ENCODE assay signal across 1 cellular context in the genomic region with DNA sequence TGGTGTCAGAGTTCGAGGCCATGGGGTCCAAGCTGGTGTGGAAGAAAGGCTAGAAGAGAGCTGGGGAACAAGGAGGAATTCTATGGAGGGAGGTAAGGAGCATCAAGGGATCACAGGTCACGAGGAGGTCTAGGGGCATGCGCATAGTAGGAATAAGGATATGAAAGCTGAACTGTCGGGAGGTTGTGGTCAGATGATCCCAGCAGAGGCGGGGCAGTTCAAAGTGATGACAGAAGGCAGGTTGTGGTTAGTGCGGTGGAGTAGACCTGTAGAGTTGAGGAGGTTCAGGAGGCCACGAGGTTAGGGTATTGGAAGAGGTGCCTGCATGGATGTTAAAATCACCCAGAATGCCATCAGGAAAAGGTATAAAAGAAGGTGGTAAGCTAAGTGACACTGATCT.
TF ChIP-seq lines count a peak whose summit lies in the region.

No MANE protein-coding gene starts in this region.

TF ChIP-seq in K562, 482 proteins besides CTCF, POLR2A, EP300 and RAD21 (continued from another document):
- TF ChIP-seq PBX2 (CRISPR knock-in tag; IDR thresholded peaks at IDR 0.05; ENCODE audit: low read depth): no peak
- TF ChIP-seq PBX2 (tag; conservative IDR thresholded peaks at IDR 0.05; ENCODE audit: low read depth): peak; percentile 46
- TF ChIP-seq CBFA2T3 (IDR thresholded peaks at IDR 0.05): 0 out of 2 replicates have a peak, but pooled peaks have one; percentile 18
- TF ChIP-seq TCF3 (CRISPR knock-in tag; IDR thresholded peaks at IDR 0.05): peak; percentile 45
- TF ChIP-seq MLLT1 (IDR thresholded peaks at IDR 0.05): peak in 1 of 2 experiments; percentile 92; a peak in 2 of 4 replicates
- peak in 1 of 2 experiments; percentile 34; a peak in 1 of 4 replicates for TF ChIP-seq KDM1A (IDR thresholded peaks at IDR 0.05)
- TF ChIP-seq ATF7 (IDR thresholded peaks at IDR 0.05): no peak
